ENCODE assay signal across 8 cellular contexts in the genomic region with DNA sequence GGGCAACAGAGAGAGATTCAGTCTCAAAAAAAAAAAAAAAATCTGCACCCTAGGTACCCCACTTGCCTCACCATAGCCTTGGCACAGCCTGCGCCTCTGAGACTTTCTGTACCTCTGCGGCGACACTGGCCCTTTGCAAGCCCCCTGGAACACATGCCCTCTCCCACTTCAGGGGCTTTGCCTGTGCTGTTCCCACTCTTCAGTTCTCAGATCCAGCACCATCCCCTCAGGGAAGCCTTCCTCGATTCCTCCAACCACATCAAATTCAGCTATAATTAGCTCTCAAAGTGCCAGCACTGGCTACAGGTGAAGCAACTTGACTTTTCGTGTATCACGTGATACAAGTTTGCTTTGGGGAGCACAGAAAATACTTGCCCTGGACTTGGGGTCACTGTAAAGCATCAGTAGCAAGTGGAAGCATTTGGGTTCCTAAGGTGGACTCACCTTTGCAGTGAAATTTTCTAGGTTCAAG. TPM values are rescaled to one million over a fixed set of nuclear protein-coding genes. Genes with fewer than 3 reads are reported as not detected.
DNase-seq lines count a peak whose midpoint lies in the region; ATAC-seq and TF ChIP-seq lines count a peak whose summit lies in the region.

No MANE protein-coding gene starts in this region.

- 0 out of 2 replicates have a peak, but pooled peaks cover 2% of the 10 kb centered on the region for H3K27me3 Mint-ChIP-seq in WTC11 (ENCODE audit: low read depth)

- no peak for ATAC-seq in WTC11
- ATAC-seq in right cardiac atrium = no peak
- ATAC-seq in GM21723 (IDR thresholded peaks at IDR 0.05; ENCODE audit: unreplicated experiment) = no peak
- ATAC-seq in GM21576 (IDR thresholded peaks at IDR 0.05; ENCODE audit: unreplicated experiment) = no peak
- no peak for ATAC-seq in left lobe of liver

- TF ChIP-seq CTCF in HEK293 (tag by site-specific recombination; IDR thresholded peaks at IDR 0.05) (no peak), WTC11 (IDR thresholded peaks at IDR 0.05) (no peak), GM20000 (IDR thresholded peaks at IDR 0.05; ENCODE audit: extremely low read depth, missing control alignments) (no peak)

- POLR2A ChIA-PET in HEK293 (lab: Yijun Ruan, JAX) = interaction anchor here (0.5 to 3.0 kb wide), 13 partner anchors 9 to 814 kb away, joined by 3 to 26 read pairs (median 4); partner anchors contain the start of gene PEDS1
- POLR2A ChIA-PET in WTC11 (lab: Charles Lee) = interaction anchor here (1.2 to 2.0 kb wide), 3 partner anchors 27 to 57 kb away, joined by 4 to 8 read pairs (median 6); no protein-coding TSS in a partner anchor

- CTCF ChIA-PET in HEK293 (lab: Yijun Ruan, JAX) (interaction anchor here (0.5 to 1.9 kb wide), 8 partner anchors 18 to 340 kb away, joined by 3 to 11 read pairs (median 6); partner anchors contain the start of gene PEDS1), WTC11 (lab: Charles Lee) (interaction anchor here (0.8 to 2.8 kb wide), 18 partner anchors 9 to 349 kb away, joined by 3 to 27 read pairs (median 6); partner anchors contain the start of genes CEBPB and PEDS1)

- H3K27ac ChIP-seq in HEK293 (ENCODE audit: extremely low read depth, low read depth, low read length) = no peak overlapping the region; the same call in 1 of the 2 replicates
- H3K27ac ChIP-seq in right cardiac atrium (ENCODE audit: low read length) = peak overlapping the region; percentile 50
- peak overlapping the region in 15 of 21 experiments; percentile 12 to 83 (median 67) for H3K27ac ChIP-seq in skin epidermis

- peak overlapping the region; percentile 59 for H3K4me3 ChIP-seq in HEK293 (ENCODE audit: low read depth, low read length)
- peak overlapping the region; percentile 87 for H3K4me3 ChIP-seq in right cardiac atrium (ENCODE audit: low read length)
- peak overlapping the region in 6 of 7 experiments; percentile 25 to 41 (median 29) for H3K4me3 ChIP-seq in skin epidermis

- peaks cover 44% of the 10 kb centered on the region for H3K4me1 Mint-ChIP-seq in WTC11

- peak overlapping the region; percentile 98 for H3K4me3 Mint-ChIP-seq in WTC11

- H3K4me1 ChIP-seq in HEK293 (ENCODE audit: control insufficient read depth, insufficient read depth, low read length) (peaks cover 7% of the 10 kb centered on the region; the same call in 1 of the 2 replicates), right cardiac atrium (ENCODE audit: control insufficient read depth, insufficient read depth, low read length) (peaks cover 19% of the 10 kb centered on the region)

- H3K9me3 ChIP-seq in HEK293 (ENCODE audit: control insufficient read depth, insufficient read depth, low read depth, low read length) = no peaks in the 10 kb centered on the region
- H3K9me3 ChIP-seq in right cardiac atrium (ENCODE audit: control insufficient read depth, low read length) = no peaks in the 10 kb centered on the region

- DNase-seq in WTC11 (ENCODE audit: low spot score) (no peak), right cardiac atrium (no peak), GM20000 (ENCODE audit: low spot score) (no peak), left lobe of liver (ENCODE audit: low spot score) (no peak)

- H3K9me3 Mint-ChIP-seq in WTC11 = no peaks in the 10 kb centered on the region

- peak overlapping the region; percentile 50 for H3K27ac Mint-ChIP-seq in WTC11

- intact Hi-C loops in right cardiac atrium (cut with DNase I) = no loop called here

- H3K36me3 Mint-ChIP-seq in WTC11 = no peaks in the 10 kb centered on the region

- peaks cover 0 to 8% of the 10 kb centered on the region in 2 experiments; a peak in 1 of 3 replicates for H3K36me3 ChIP-seq in HEK293 (ENCODE audit: control insufficient read depth in 2 of 2, insufficient read depth in 1 of 2, low read length in 2 of 2)

- no peaks in the 10 kb centered on the region for H3K27me3 ChIP-seq in right cardiac atrium (ENCODE audit: control insufficient read depth, insufficient read depth)

- WGBS in right cardiac atrium = 64% methylated on average over 6 of the region's 6 CpGs

TF ChIP-seq in HEK293, 187 proteins besides CTCF, POLR2A, EP300 and RAD21:
- TF ChIP-seq ZNF391 (tag by site-specific recombination; IDR thresholded peaks at IDR 0.05; ENCODE audit: borderline replicate concordance, low read depth) (no peak), KLF10 (tag by site-specific recombination; IDR thresholded peaks at IDR 0.05) (no peak), ZBTB20 (tag by site-specific recombination; IDR thresholded peaks at IDR 0.05) (0 out of 2 replicates have a peak, but pooled peaks have one; percentile 3), SCRT2 (tag by site-specific recombination; IDR thresholded peaks at IDR 0.05) (peak; percentile 34; the same call in 1 of the 2 replicates)
TF ChIP-seq in HEK293: peak in this region for 2.

TF ChIP-seq in WTC11, 78 proteins besides CTCF, POLR2A, EP300 and RAD21:
- TF ChIP-seq TEAD4 (CRISPR knock-in tag; IDR thresholded peaks at IDR 0.05) = no peak
- TF ChIP-seq NFATC4 (CRISPR knock-in tag; IDR thresholded peaks at IDR 0.05) = no peak
- no peak for TF ChIP-seq E2F1 (CRISPR knock-in tag; IDR thresholded peaks at IDR 0.05)
- 0 out of 2 replicates have a peak, but pooled peaks have one; percentile 22 for TF ChIP-seq USF2 (CRISPR knock-in tag; IDR thresholded peaks at IDR 0.05)
- TF ChIP-seq HMGXB4 (CRISPR knock-in tag; IDR thresholded peaks at IDR 0.05) = no peak
- no peak for TF ChIP-seq NR2C2 (CRISPR knock-in tag; IDR thresholded peaks at IDR 0.05)
- TF ChIP-seq KAT7 (CRISPR knock-in tag; IDR thresholded peaks at IDR 0.05; ENCODE audit: borderline replicate concordance) = no peak

RNA-seq across cellular contexts. Expression of gene UBE2V1, which starts 2.1 kb away (rescaled TPM):
- 132 to 146 TPM (median 144 TPM) in 3 replicates for total RNA-seq in WTC11 (2021)
- total RNA-seq in right cardiac atrium = 100 to 1,000 TPM in 1 of 4 donors, 10 to 100 TPM in 3; 86.8 to 120 (median 91.9) TPM
- 86.0 TPM for polyA plus RNA-seq in right cardiac atrium
- 30.9 TPM for total RNA-seq in left lobe of liver

RNA-seq across cellular contexts. Expression of gene PEDS1, which starts 38.4 kb away (rescaled TPM):
- total RNA-seq in WTC11 (2021) = 35.0 to 36.7 TPM (median 35.6 TPM) in 3 replicates
- total RNA-seq in right cardiac atrium = 10 to 100 TPM; 19.3 to 25.2 (median 21.6) TPM
- polyA plus RNA-seq in right cardiac atrium = 26.8 TPM
- 9.1 TPM for total RNA-seq in left lobe of liver

Comparison
In these comparisons a context has a peak if more than half of its experiments do, and no peak if none do; other contexts are left out.
1. H3K4me3 ChIP-seq: peak in every context shown above with its lines; median percentile 87 in right cardiac atrium; 59 in HEK293; 29 in skin epidermis.